Comparison of ENCODE assay signal across 8 cellular contexts in genomic region chr20:59042151-59042795, GRCh38. TPM values are rescaled to one million over a fixed set of nuclear protein-coding genes. Genes with fewer than 3 reads are reported as not detected.
A peak's percentile ranks its signal among the peaks of the same experiment; 100 is the strongest.
DNase-seq lines count a peak whose midpoint lies in the region; ATAC-seq and TF ChIP-seq lines count a peak whose summit lies in the region.

Gene PRELID3B, minus strand, starts transcription at chr20:59042786. Its CDS starts 56 bp downstream, at chr20:59042730.

- H3K27me3 ChIP-seq in Panc1 (ENCODE audit: control insufficient read depth, insufficient read depth, low read length) (no peaks in the 10 kb centered on the region), colonic mucosa (no peaks in the 10 kb centered on the region), liver (ENCODE audit: control insufficient read depth in 4 of 4, insufficient read depth in 4 of 4, low read length in 3 of 4) (no peaks in the 10 kb centered on the region), testis (no peaks in the 10 kb centered on the region)

- intact Hi-C loops in Panc1 (cut with micrococcal nuclease; ENCODE audit: unreplicated experiment) (no loop called here), colonic mucosa (cut with DNase I) (loop anchor here (5.0 kb wide), 1 partner anchor 155 kb away; no protein-coding TSS in a partner anchor), testis (cut with DNase I; ENCODE audit: low total_unique reads) (no loop called here)

- BruUV-seq in Panc1 (replicated peaks; lab: Mats Ljungman, UMichigan): no TSS peak

- H3K9ac ChIP-seq in colonic mucosa (ENCODE audit: low read depth in 2 of 2, low read length in 2 of 2): peak within 1 kb of the TSS; percentile 70 to 98
- H3K9ac ChIP-seq in liver (ENCODE audit: low read depth in 1 of 2, low read length in 2 of 2): peak within 1 kb of the TSS; percentile 48 to 63

- POLR2A ChIA-PET in Panc1 (lab: Charles Lee): interaction anchor here (2.1 kb wide), 1 partner anchor 10 kb away, joined by 8 read pairs; the partner anchor contains the start of gene ATP5F1E

- H3K4me1 ChIP-seq in Panc1 (ENCODE audit: control insufficient read depth, insufficient read depth, low read length) (peaks cover 28% of the 10 kb centered on the region), colonic mucosa (peaks cover 22% of the 10 kb centered on the region), liver (ENCODE audit: control insufficient read depth in 4 of 4, insufficient read depth in 4 of 4, low read length in 3 of 4) (peaks cover 6 to 26% (median 21%) of the 10 kb centered on the region in 4 donors), testis (peaks cover 14% of the 10 kb centered on the region)

- DNase-seq in AG10803 (ENCODE audit: low read depth) (peak; percentile 34), Panc1 (ENCODE audit: low read depth, low spot score) (no peak), colonic mucosa (peak; percentile 73), testis (peak; percentile 42), NCI-H446 treated with DMSO at 0.1 percent for 48 hours (lab: John Stamatoyannopoulos, UW) (no peak)

- H3K4me3 ChIP-seq in AG10803 (ENCODE audit: low read length) (peak within 1 kb of the TSS; percentile 75), Panc1 (ENCODE audit: low read depth in 2 of 2, low read length in 2 of 2) (peak within 1 kb of the TSS; percentile 76 to 86), colonic mucosa (peak within 1 kb of the TSS; percentile 93), liver (ENCODE audit: low read depth in 1 of 3, low read length in 3 of 3) (peak within 1 kb of the TSS; percentile 76 to 93 (median 84)), testis (peak within 1 kb of the TSS; percentile 67 to 88)

- in situ Hi-C loops in Panc1 (cut with HindIII; ENCODE audit: low pct_unique_long_range_greater_than_20kb, low sequenced_read_pairs): no loop called here

- peak; percentile 32 for ATAC-seq in GM18502 (IDR thresholded peaks at IDR 0.05; ENCODE audit: poor library complexity, unreplicated experiment)
- peak; percentile 37 for ATAC-seq in HG02885 (IDR thresholded peaks at IDR 0.05; ENCODE audit: poor library complexity, unreplicated experiment)
- ATAC-seq in Panc1: peak; percentile 77

- H3K36me3 ChIP-seq in Panc1 (ENCODE audit: control insufficient read depth, insufficient read depth, low read length) (peaks cover 15% of the 10 kb centered on the region), colonic mucosa (peaks cover 8% of the 10 kb centered on the region), liver (ENCODE audit: control insufficient read depth in 4 of 4, insufficient read depth in 3 of 4, low read depth in 1 of 4, low read length in 3 of 4) (peaks cover 3 to 9% (median 8%) of the 10 kb centered on the region in 4 donors), testis (ENCODE audit: low read depth, missing control alignments) (no peaks in the 10 kb centered on the region)

- WGBS in liver: under 1% methylated on average over 50 of the region's 50 CpGs
- 1 to 3% methylated on average over 21 to 36 of the region's 50 CpGs for WGBS in testis, 2 donors

- no peaks in the 10 kb centered on the region for H3K9me3 ChIP-seq in Panc1 (ENCODE audit: control insufficient read depth, insufficient read depth, low read depth, low read length)
- H3K9me3 ChIP-seq in colonic mucosa: no peaks in the 10 kb centered on the region
- H3K9me3 ChIP-seq in liver (ENCODE audit: control insufficient read depth in 4 of 4, low read length in 3 of 4): no peaks in the 10 kb centered on the region
- H3K9me3 ChIP-seq in testis: no peaks in the 10 kb centered on the region

- H3K27ac ChIP-seq in Panc1 (ENCODE audit: low read length) (peak within 1 kb of the TSS; percentile 97), colonic mucosa (peak within 1 kb of the TSS; percentile 86), liver (ENCODE audit: low read depth in 1 of 2, low read length in 2 of 2) (peak within 1 kb of the TSS; percentile 72 to 83), testis (peak within 1 kb of the TSS; percentile 71 to 74)

- TF ChIP-seq POLR2A in testis (IDR thresholded peaks at IDR 0.05): no peak

- CTCF ChIA-PET in Panc1 (lab: Charles Lee): no interaction called here

- no peak for TF ChIP-seq RAD21 in liver (IDR thresholded peaks at IDR 0.05)

- TF ChIP-seq CTCF in AG10803 (conservative IDR thresholded peaks at IDR 0.05; ENCODE audit: low read length): no peak
- TF ChIP-seq CTCF in Panc1 (IDR thresholded peaks at IDR 0.05): no peak
- TF ChIP-seq CTCF in colonic mucosa (IDR thresholded peaks at IDR 0.05): no peak
- TF ChIP-seq CTCF in liver (IDR thresholded peaks at IDR 0.05; ENCODE audit: low read depth, low read length, missing input control): no peak
- no peak for TF ChIP-seq CTCF in testis (IDR thresholded peaks at IDR 0.05)

TF ChIP-seq in liver, 16 proteins besides CTCF, POLR2A, EP300 and RAD21:
- TF ChIP-seq FOXA2 (IDR thresholded peaks at IDR 0.05) (no peak), SP1 (IDR thresholded peaks at IDR 0.05) (peak; percentile 29), HNF4A (conservative IDR thresholded peaks at IDR 0.05) (peak; percentile 15 to 51), RXRA (IDR thresholded peaks at IDR 0.05) (peak in 1 of 2 donors; percentile 28), NR2F2 (IDR thresholded peaks at IDR 0.05) (peak; percentile 8)

RNA-seq across cellular contexts. Expression of gene PRELID3B, which starts in this region (rescaled TPM):
- 131 TPM for total RNA-seq in Panc1 (2021; ENCODE audit: unreplicated experiment)
- polyA plus RNA-seq in Panc1 (2012; ENCODE audit: insufficient read length): 108 TPM
- total RNA-seq in colonic mucosa: 100 to 1,000 TPM; 138 to 141 TPM
- 10 to 100 TPM; 32.0 to 38.1 TPM for total RNA-seq in liver
- 10 to 100 TPM; 18.2 to 18.6 TPM for polyA plus RNA-seq in liver
- total RNA-seq in testis: 10 to 100 TPM; 29.1 to 35.3 TPM
- 54.3 TPM for polyA plus RNA-seq in testis (ENCODE audit: insufficient read depth, low read depth, low replicate concordance)

Comparison
In these comparisons a context has a peak if more than half of its experiments do, and no peak if none do; other contexts are left out.
1. DNase-seq: peak in AG10803 (single experiment), colonic mucosa (single experiment) and testis (single experiment); none in Panc1 (single experiment) and NCI-H446 treated with DMSO at 0.1 percent for 48 hours (single experiment).
2. Peak in every context shown above with its lines, with median percentiles within 50 percentile points of each other: H3K4me3 ChIP-seq, ATAC-seq and H3K27ac ChIP-seq.